In the genomic region with DNA sequence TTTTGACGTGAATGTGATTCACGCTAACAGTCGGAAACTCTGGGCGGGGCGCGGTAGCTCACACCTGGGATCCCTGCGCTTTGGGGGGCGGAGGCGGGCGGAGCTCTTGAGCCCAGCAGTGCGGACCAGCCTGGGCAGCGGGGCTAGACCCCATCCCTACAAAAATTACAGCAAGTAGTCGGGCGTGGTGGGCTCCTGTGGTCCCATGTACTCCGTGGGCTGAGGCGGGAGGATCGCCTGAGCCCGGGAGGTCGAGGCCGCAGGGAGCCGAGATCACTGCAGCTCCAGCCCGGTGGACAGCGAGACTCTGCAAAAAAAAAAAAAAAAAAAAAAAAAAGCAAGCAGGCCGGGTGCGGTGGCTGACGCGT, we compare ENCODE assay signal across 8 cellular contexts. TPM values are rescaled to one million over a fixed set of nuclear protein-coding genes. Genes with fewer than 3 reads are reported as not detected.
DNase-seq lines count a peak whose midpoint lies in the region; ATAC-seq and TF ChIP-seq lines count a peak whose summit lies in the region.
"Not testable (repeated sequence)": the region's sequence is repeated elsewhere in the genome, so short reads cannot be mapped to it uniquely, and the experiment has no call there.

No MANE protein-coding gene starts in this region.

- H3K27ac ChIP-seq in PC-3 (ENCODE audit: low read length); mesenchymal stem cell (ENCODE audit: low read length, poor library complexity, severe bottlenecking): not testable (repeated sequence)

- not testable (repeated sequence) for H3K23ac ChIP-seq in mesenchymal stem cell (ENCODE audit: low read length in 2 of 2)

- H2AFZ ChIP-seq in PC-3 (ENCODE audit: low read length); mesenchymal stem cell (ENCODE audit: low read depth, low read length): not testable (repeated sequence)

- H2AK5ac ChIP-seq in mesenchymal stem cell (ENCODE audit: low read length, severe bottlenecking), result not testable (repeated sequence)

- H3K79me1 ChIP-seq in mesenchymal stem cell (replicated peaks; ENCODE audit: low read length, poor library complexity, severe bottlenecking), result not testable (repeated sequence)

- H3K27me3 ChIP-seq in BE2C; PC-3 (ENCODE audit: low read length); mesenchymal stem cell (ENCODE audit: control insufficient read depth in 1 of 2, insufficient read depth in 1 of 2, low read length in 2 of 2): not testable (repeated sequence)

- not testable (repeated sequence) for H3K4me1 ChIP-seq in BE2C; PC-3 (ENCODE audit: insufficient read depth, low read length); mesenchymal stem cell (ENCODE audit: control insufficient read depth, insufficient read depth, low read depth, low read length)

- not testable (repeated sequence) for DNase-seq in BE2C; PC-3; epithelial cell of esophagus (ENCODE audit: low read depth); mesenchymal stem cell
- DNase-seq in activated T-helper 1 cell treated with Interleukin-2 at 50 U/mL for 16 hours (ENCODE audit: low read depth), result peak; percentile 33
- DNase-seq in stimulated activated CD4-positive, alpha-beta T cell treated with anti-CD3 and anti-CD28 coated beads, Interleukin-4, amount 100 ng/mL, for 1 hour, result peak; percentile 55

- not testable (repeated sequence) for H3F3A ChIP-seq in PC-3 (ENCODE audit: low read length, unreplicated experiment)

- H4K20me1 ChIP-seq in PC-3 (ENCODE audit: low read length), result not testable (repeated sequence)

- not testable (repeated sequence) for H2BK5ac ChIP-seq in mesenchymal stem cell (ENCODE audit: low read depth, low read length, poor library complexity, severe bottlenecking)

- H3K9ac ChIP-seq in PC-3 (ENCODE audit: low read length) (peak overlapping the region; percentile 29; the same call in 1 of the 2 replicates), mesenchymal stem cell (ENCODE audit: low read length) (peak overlapping the region; percentile 48)

- not testable (repeated sequence) for H3K4ac ChIP-seq in mesenchymal stem cell (ENCODE audit: low read depth in 1 of 2, low read length in 2 of 2)

- H3K4me2 ChIP-seq in PC-3 (ENCODE audit: low read length), result 0 out of 2 replicates have a peak overlapping the region, but pooled peaks have one; percentile 19
- not testable (repeated sequence) for H3K4me2 ChIP-seq in mesenchymal stem cell (ENCODE audit: low read length, poor library complexity, severe bottlenecking)

- not testable (repeated sequence) for H2BK120ac ChIP-seq in mesenchymal stem cell (ENCODE audit: low read depth, low read length)

- H4K8ac ChIP-seq in mesenchymal stem cell (ENCODE audit: low read length), result not testable (repeated sequence)

- ATAC-seq in GM19463 (IDR thresholded peaks at IDR 0.05; ENCODE audit: unreplicated experiment), result peak; percentile 37
- peak; percentile 46 for ATAC-seq in HG03045 (IDR thresholded peaks at IDR 0.05; ENCODE audit: unreplicated experiment)
- ATAC-seq in PC-3, result peak; percentile 45

- intact Hi-C loops in PC-3 (cut with micrococcal nuclease), result not testable (repeated sequence)

- not testable (repeated sequence) for H3K36me3 ChIP-seq in BE2C; PC-3 (ENCODE audit: low read depth, low read length)
- H3K36me3 ChIP-seq in mesenchymal stem cell (ENCODE audit: control insufficient read depth in 1 of 2, insufficient read depth in 2 of 2, low read depth in 1 of 2, low read length in 2 of 2), result peaks cover 11 to 12% of the 10 kb centered on the region in 2 experiments

- H4K91ac ChIP-seq in mesenchymal stem cell (ENCODE audit: low read length), result not testable (repeated sequence)

- not testable (repeated sequence) for H3K18ac ChIP-seq in mesenchymal stem cell (ENCODE audit: low read depth in 1 of 2, low read length in 2 of 2)

- H3K14ac ChIP-seq in mesenchymal stem cell (ENCODE audit: low read length in 2 of 2), result not testable (repeated sequence)

- not testable (repeated sequence) for H2BK15ac ChIP-seq in mesenchymal stem cell (ENCODE audit: low read depth, poor library complexity, severe bottlenecking)

- not testable (repeated sequence) for H3K9me3 ChIP-seq in BE2C; PC-3 (ENCODE audit: low read length); mesenchymal stem cell (ENCODE audit: control insufficient read depth, low read length)

- POLR2A ChIA-PET in PC-3 (lab: Charles Lee; ENCODE audit: unreplicated experiment), result not testable (repeated sequence)

- WGBS in mesenchymal stem cell, result 2% methylated on average over 8 of the region's 27 CpGs

- TSS peak; percentile 98 for BruUV-seq in PC-3 (replicated peaks; lab: Mats Ljungman, UMichigan)

- peak overlapping the region; percentile 44 for H3K4me3 ChIP-seq in BE2C (ENCODE audit: low read depth, low read length)
- H3K4me3 ChIP-seq in PC-3 (ENCODE audit: low read length), result peak overlapping the region; percentile 35; the same call in 1 of the 2 replicates
- H3K4me3 ChIP-seq in epithelial cell of esophagus (ENCODE audit: low read length), result peak overlapping the region; percentile 47
- peak overlapping the region; percentile 57 to 60 for H3K4me3 ChIP-seq in mesenchymal stem cell (ENCODE audit: insufficient read depth in 1 of 2, low read depth in 1 of 2, low read length in 2 of 2)

- TF ChIP-seq CTCF in BE2C (IDR thresholded peaks at IDR 0.05; ENCODE audit: low read depth, low read length); PC-3 (conservative IDR thresholded peaks at IDR 0.05; ENCODE audit: low read depth, low read length); epithelial cell of esophagus (IDR thresholded peaks at IDR 0.05; ENCODE audit: insufficient read depth, low read depth, low read length, missing control alignments): not testable (repeated sequence)

- H3K9me2 ChIP-seq in PC-3 (replicated peaks; ENCODE audit: low read length), result not testable (repeated sequence)

- not testable (repeated sequence) for H3K79me2 ChIP-seq in PC-3 (ENCODE audit: low read length)

- CTCF ChIA-PET in PC-3 (lab: Charles Lee), result not testable (repeated sequence)

- H2BK12ac ChIP-seq in mesenchymal stem cell (ENCODE audit: low read length in 2 of 2), result not testable (repeated sequence)

RNA-seq across cellular contexts. Expression of a gene that starts 46.4 kb away (rescaled TPM):
- 162 TPM for polyA plus RNA-seq in BE2C (2012; ENCODE audit: insufficient read depth, insufficient read length, low read depth)
- 43.7 and 49.3 TPM in 2 replicates for total RNA-seq in PC-3 (2014; rRNA removed)
- polyA plus RNA-seq in mesenchymal stem cell (2013, experiment 1 of 2), result 11.7 TPM
- polyA plus RNA-seq in mesenchymal stem cell (2013, experiment 2 of 2), result 11.4 TPM
